In the genomic region with DNA sequence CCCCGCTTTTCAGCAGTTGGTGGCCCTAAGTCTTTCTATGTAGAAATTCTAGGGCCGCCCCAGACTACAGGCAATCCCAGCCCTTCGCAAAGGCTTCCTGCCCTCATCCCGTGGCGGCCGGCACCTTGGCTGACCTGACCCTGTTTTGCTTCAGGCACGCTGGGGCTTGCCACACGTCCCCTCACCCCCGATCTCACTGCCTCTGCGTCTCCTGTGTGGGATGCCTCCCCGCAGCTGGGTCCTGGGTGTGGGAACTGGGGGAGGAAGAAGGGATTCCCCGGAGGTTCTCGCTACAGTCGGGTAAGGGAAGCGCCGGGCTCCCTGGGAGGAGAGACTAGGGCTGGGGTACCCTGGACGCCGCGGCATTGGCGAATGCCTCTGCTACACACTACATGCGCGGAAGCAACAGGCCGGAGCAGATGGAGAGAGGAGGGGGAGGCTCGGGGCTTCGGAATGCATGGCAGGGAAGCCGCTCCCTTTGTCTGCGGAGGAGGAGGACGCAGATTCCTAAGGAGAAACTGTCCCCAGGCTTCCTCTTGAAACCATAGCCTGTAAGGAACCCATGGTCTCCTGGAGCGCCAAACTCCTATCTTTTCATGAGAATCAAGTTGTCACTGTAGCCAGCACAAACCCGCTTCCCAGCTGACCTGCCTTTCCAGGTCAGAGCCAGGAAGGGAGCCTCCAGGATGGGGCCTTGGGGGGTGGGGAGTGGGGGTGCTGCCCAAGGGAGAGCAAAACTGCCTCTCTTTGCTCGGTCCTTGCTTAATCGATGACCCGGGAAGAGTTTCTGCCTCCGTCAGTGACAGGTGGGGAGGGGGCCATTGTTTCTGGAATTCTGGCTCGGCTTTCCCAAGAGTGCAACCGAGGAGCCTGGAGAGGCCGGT, we compare ENCODE assay signal across 8 cellular contexts. TPM values are rescaled to one million over a fixed set of nuclear protein-coding genes. Genes with fewer than 3 reads are reported as not detected.
DNase-seq lines count a peak whose midpoint lies in the region; ATAC-seq, FAIRE-seq and TF ChIP-seq lines count a peak whose summit lies in the region.

No MANE protein-coding gene starts in this region.

- FAIRE-seq in bronchial epithelial cell (lab: Jason Lieb, UNC), result no peak

- H3K36me3 ChIP-seq in bronchial epithelial cell (ENCODE audit: control insufficient read depth, insufficient read depth, low read length) (peaks cover 6% of the 10 kb centered on the region), left lung (no peaks in the 10 kb centered on the region), subcutaneous abdominal adipose tissue (ENCODE audit: control insufficient read depth in 5 of 5, insufficient read depth in 5 of 5, low read length in 5 of 5) (peaks cover 0 to 7% (median 0%) of the 10 kb centered on the region in 5 donors)

- H3K4me1 ChIP-seq in left lung (peaks cover 0 to 29% of the 10 kb centered on the region in 2 donors), subcutaneous abdominal adipose tissue (ENCODE audit: control insufficient read depth in 5 of 5, insufficient read depth in 5 of 5, low read length in 5 of 5) (peaks cover 0 to 56% (median 46%) of the 10 kb centered on the region in 5 donors)

- no peaks in the 10 kb centered on the region for H3K9me3 Mint-ChIP-seq in activated T-cell treated with anti-CD3 and anti-CD28 coated beads, Interleukin-2, amount 50 U/mL, for 4 hours

- TF ChIP-seq CTCF in bronchial epithelial cell (IDR thresholded peaks at IDR 0.05; ENCODE audit: insufficient read depth, low read length, severe bottlenecking) (no peak), left lung (IDR thresholded peaks at IDR 0.05) (no peak)

- intact Hi-C loops in left lung (cut with DNase I), result loop anchor here in 1 of 2 donors (5.0 kb wide), 1 partner anchor 34 kb away; no protein-coding TSS in a partner anchor

- H3K27me3 ChIP-seq in bronchial epithelial cell (ENCODE audit: control insufficient read depth, insufficient read depth, low read length) (no peaks in the 10 kb centered on the region), left lung (peaks cover 0 to 18% of the 10 kb centered on the region in 2 donors), subcutaneous abdominal adipose tissue (ENCODE audit: control insufficient read depth in 5 of 5, insufficient read depth in 4 of 5, low read length in 5 of 5) (no peaks in the 10 kb centered on the region)

- no peaks in the 10 kb centered on the region for H3K36me3 Mint-ChIP-seq in activated T-cell treated with anti-CD3 and anti-CD28 coated beads, Interleukin-2, amount 50 U/mL, for 4 hours (ENCODE audit: insufficient read depth)

- H3K9ac ChIP-seq in subcutaneous abdominal adipose tissue (ENCODE audit: low read length in 5 of 5), result peak overlapping the region; percentile 78 to 93 (median 90)

- peak overlapping the region; percentile 80 for H3K4me3 Mint-ChIP-seq in activated T-cell treated with anti-CD3 and anti-CD28 coated beads, Interleukin-2, amount 50 U/mL, for 4 hours

- H3K4me1 Mint-ChIP-seq in activated T-cell treated with anti-CD3 and anti-CD28 coated beads, Interleukin-2, amount 50 U/mL, for 4 hours (ENCODE audit: low read depth), result peaks cover 12% of the 10 kb centered on the region

- peak in 1 of 2 donors; percentile 0 for ATAC-seq in activated T-cell treated with anti-CD3 and anti-CD28 coated beads, Interleukin-2, amount 50 U/mL, for 4 hours
- peak; percentile 20 for ATAC-seq in left lung
- ATAC-seq in GM21737 (IDR thresholded peaks at IDR 0.05; ENCODE audit: unreplicated experiment), result no peak

- DNase-seq in activated T-cell treated with anti-CD3 and anti-CD28 coated beads, Interleukin-2, amount 50 U/mL, for 4 hours, result no peak
- DNase-seq in activated T-cell treated with anti-CD3 and anti-CD28 coated beads for 4 hours (no peak), NCI-H146 (lab: John Stamatoyannopoulos, UW) (peak; percentile 45), bronchial epithelial cell (ENCODE audit: low read depth) (peak; percentile 35), left lung (peak in 1 of 2 donors; percentile 87), GM19238 (ENCODE audit: insufficient read length, low spot score) (no peak)

- H3K27me3 Mint-ChIP-seq in activated T-cell treated with anti-CD3 and anti-CD28 coated beads, Interleukin-2, amount 50 U/mL, for 4 hours (ENCODE audit: low read depth), result peaks cover 9% of the 10 kb centered on the region

- H3K9me3 ChIP-seq in left lung (no peaks in the 10 kb centered on the region), subcutaneous abdominal adipose tissue (ENCODE audit: control insufficient read depth in 5 of 5, low read length in 5 of 5) (no peaks in the 10 kb centered on the region)

- H3K27ac ChIP-seq in left lung (peak overlapping the region; percentile 75 to 81), subcutaneous abdominal adipose tissue (ENCODE audit: low read depth, low read length) (peak overlapping the region; percentile 83)

- H3K4me3 ChIP-seq in bronchial epithelial cell (ENCODE audit: low read depth, low read length), result peak overlapping the region; percentile 66
- peak overlapping the region; percentile 59 to 64 for H3K4me3 ChIP-seq in left lung
- peak overlapping the region; percentile 70 to 96 (median 90) for H3K4me3 ChIP-seq in subcutaneous abdominal adipose tissue (ENCODE audit: low read depth in 1 of 5, low read length in 5 of 5)

RNA-seq across cellular contexts. Expression of a gene that starts 1.4 kb away (rescaled TPM):
- under 1 TPM; 0.18 to 0.82 (median 0.21) TPM for total RNA-seq in activated T-cell treated with anti-CD3 and anti-CD28 coated beads, Interleukin-2, amount 50 U/mL, for 4 hours
- total RNA-seq in bronchial epithelial cell (2.4 and 2.6 TPM in 2 replicates), left lung (10 to 100 TPM; 33.2 to 43.4 TPM)

RNA-seq across cellular contexts. Expression of a gene that starts 30.7 kb away (rescaled TPM):
- 10 to 100 TPM; 12.6 to 15.6 (median 15.5) TPM for total RNA-seq in activated T-cell treated with anti-CD3 and anti-CD28 coated beads, Interleukin-2, amount 50 U/mL, for 4 hours
- total RNA-seq in bronchial epithelial cell (7.9 and 18.3 TPM in 2 replicates), left lung (10 to 100 TPM; 50.3 to 55.9 TPM)

RNA-seq across cellular contexts. Expression of a gene that starts 39.4 kb away (rescaled TPM):
- total RNA-seq in activated T-cell treated with anti-CD3 and anti-CD28 coated beads, Interleukin-2, amount 50 U/mL, for 4 hours, result under 1 TPM; 0.18 to 0.52 (median 0.18) TPM
- not detected in 2 replicates for total RNA-seq in bronchial epithelial cell
- total RNA-seq in left lung, result 10 to 100 TPM; 23.5 to 68.7 TPM

Comparison
In these comparisons a context has a peak if more than half of its experiments do, and no peak if none do; other contexts are left out.
1. DNase-seq: peak in NCI-H146 (single experiment) and bronchial epithelial cell (single experiment); none in activated T-cell treated with anti-CD3 and anti-CD28 coated beads, Interleukin-2, amount 50 U/mL, for 4 hours (single experiment), activated T-cell treated with anti-CD3 and anti-CD28 coated beads for 4 hours (single experiment) and GM19238 (single experiment).
2. RNA of a gene that starts 39.4 kb away (total RNA-seq): 23.5 to 68.7 TPM in left lung; 0.18 to 0.52 TPM in activated T-cell treated with anti-CD3 and anti-CD28 coated beads, Interleukin-2, amount 50 U/mL, for 4 hours and not detected in bronchial epithelial cell; every median in the first group is over 10 times any median in the second.
3. Peak in every context shown above with its lines, with median percentiles within 50 percentile points of each other: H3K4me3 ChIP-seq.